Comparison of ENCODE assay signal across 9 cellular contexts in the genomic region with DNA sequence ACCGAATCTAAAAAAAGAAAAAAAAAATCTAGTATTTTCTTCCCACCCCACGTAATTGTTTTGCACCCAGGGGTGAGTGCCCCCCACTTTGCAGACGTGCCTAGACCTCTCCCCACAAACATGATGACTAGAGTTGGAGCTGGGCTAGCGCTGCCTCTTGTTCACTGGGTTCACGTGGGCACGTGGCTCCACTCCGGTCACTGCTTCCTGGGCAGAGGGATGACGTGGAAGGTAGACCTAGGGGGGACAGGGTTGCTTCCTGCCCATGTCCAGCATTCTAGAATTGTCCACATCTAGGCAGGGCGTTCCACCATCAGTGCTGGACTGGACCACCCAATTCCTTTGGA. TPM values are rescaled to one million over a fixed set of nuclear protein-coding genes. Genes with fewer than 3 reads are reported as not detected.
A peak's percentile ranks its signal among the peaks of the same experiment; 100 is the strongest.
DNase-seq lines count a peak whose midpoint lies in the region; ATAC-seq and TF ChIP-seq lines count a peak whose summit lies in the region.
"Had no signal": no experiment of that assay in that cellular context is flagged by ENCODE, and none has a peak within 500 bp of the region (broad histone marks: within the 10 kb centered on the region; RNA-seq: fewer than 3 reads in every experiment).

No MANE protein-coding gene starts in this region.

- no peaks in the 10 kb centered on the region for H3K9me3 ChIP-seq in HCT116 (ENCODE audit: control insufficient read depth in 1 of 2, insufficient read depth in 1 of 2, low read depth in 1 of 2, low read length in 2 of 2)

- peaks cover 36 to 48% of the 10 kb centered on the region in 2 experiments for H3K4me1 ChIP-seq in HCT116 (ENCODE audit: control insufficient read depth in 1 of 2, insufficient read depth in 2 of 2, low read length in 2 of 2)

- no peak for TF ChIP-seq POLR2A in HCT116 (IDR thresholded peaks at IDR 0.05; ENCODE audit: borderline replicate concordance, extremely low read depth, insufficient read depth, insufficient read length)

- POLR2A ChIA-PET in HCT116 (lab: Charles Lee) = no interaction called here
- POLR2A ChIA-PET in naive thymus-derived CD8-positive, alpha-beta T cell (lab: Charles Lee) = interaction anchor here (2.7 to 3.7 kb wide), 2 partner anchors 11 to 91 kb away, joined by 30 to 33 read pairs; a partner anchor contains a TSS

- no peak for TF ChIP-seq RAD21 in HCT116 (IDR thresholded peaks at IDR 0.05; ENCODE audit: low read depth)

- H3K36me3 ChIP-seq in HCT116 (ENCODE audit: control insufficient read depth in 1 of 2, insufficient read depth in 2 of 2, low read length in 2 of 2) = peaks cover 0 to 4% of the 10 kb centered on the region in 2 experiments; a peak in 1 of 4 replicates

- no peaks in the 10 kb centered on the region for H3K27me3 ChIP-seq in HCT116 (ENCODE audit: insufficient read depth, low read length)

- H3K27me3 Mint-ChIP-seq in naive thymus-derived CD8-positive, alpha-beta T cell = no peaks in the 10 kb centered on the region

- H3K27ac Mint-ChIP-seq in naive thymus-derived CD8-positive, alpha-beta T cell = peak overlapping the region in 6 of 10 donors; percentile 8 to 62 (median 54)
- H3K27ac Mint-ChIP-seq: activated T-helper 2 cell treated with anti-CD3 and anti-CD28 coated beads, Interferon-gamma antibody, Interleukin-2, Interleukin-4, amounts not matched to agents 10 μg/mL and 5 μg/mL and 100 μg/mL, durations not matched to agents 14 hours and 24 hours and 36 hours had no signal

- no peak overlapping the region for H2AFZ ChIP-seq in HCT116 (ENCODE audit: low read depth, low read length, poor library complexity, severe bottlenecking)

- intact Hi-C loops in HCT116 (cut with micrococcal nuclease) = no loop called here

- no peak for ATAC-seq in HCT116
- ATAC-seq in naive thymus-derived CD8-positive, alpha-beta T cell = no peak
- ATAC-seq in GM18867 (IDR thresholded peaks at IDR 0.05; ENCODE audit: unreplicated experiment) = no peak

- peak overlapping the region; percentile 43; the same call in 1 of the 2 replicates for H3K9ac ChIP-seq in HCT116 (ENCODE audit: low read length)

- H3K27ac ChIP-seq in C4-2B (peak overlapping the region; percentile 76), HCT116 (ENCODE audit: low read depth, low read length) (peak overlapping the region; percentile 53; the same call in 1 of the 2 replicates), angular gyrus (ENCODE audit: low read depth, low read length) (peak overlapping the region; percentile 80)

- TF ChIP-seq CTCF in C4-2B (conservative IDR thresholded peaks at IDR 0.05) (no peak), HCT116 (IDR thresholded peaks at IDR 0.05 in 2 of 3, conservative IDR thresholded peaks at IDR 0.05 in 1 of 3; ENCODE audit: borderline replicate concordance in 1 of 3, insufficient read depth in 1 of 3, low read depth in 2 of 3, low read length in 2 of 3) (no peak)

- DNase-seq in HCT116 (ENCODE audit: low read depth, low spot score) (no peak), mesenteric fat pad (ENCODE audit: low spot score) (no peak), NCI-H128 (lab: John Stamatoyannopoulos, UW; ENCODE audit: unreplicated experiment) (no peak)
- no peak for DNase-seq in naive thymus-derived CD8-positive, alpha-beta T cell
- DNase-seq in stimulated activated naive CD4-positive, alpha-beta T cell (lab: John Stamatoyannopoulos, UW) = no peak

- no TSS peak for BruUV-seq in HCT116 (replicated peaks; lab: Mats Ljungman, UMichigan)

- peaks cover 9 to 18% (median 13%) of the 10 kb centered on the region in 4 donors for H3K4me1 Mint-ChIP-seq in naive thymus-derived CD8-positive, alpha-beta T cell

- no peaks in the 10 kb centered on the region for H3K9me2 ChIP-seq in HCT116 (ENCODE audit: insufficient read depth)

- peaks cover 0 to 2% (median 0%) of the 10 kb centered on the region in 3 donors for H3K36me3 Mint-ChIP-seq in naive thymus-derived CD8-positive, alpha-beta T cell

- H4K20me1 ChIP-seq in HCT116 (ENCODE audit: insufficient read depth) = no peaks in the 10 kb centered on the region

- peaks cover 22% of the 10 kb centered on the region; the same call in 1 of the 2 replicates for H3K79me2 ChIP-seq in HCT116 (ENCODE audit: insufficient read depth, low read length)

- peak overlapping the region; percentile 76 for H3K4me2 ChIP-seq in HCT116 (ENCODE audit: low read length)

- peak overlapping the region in 8 of 10 donors; percentile 36 to 84 (median 80) for H3K4me3 Mint-ChIP-seq in naive thymus-derived CD8-positive, alpha-beta T cell

- H3K4me3 ChIP-seq in HCT116 (replicated peaks in 1 of 2; ENCODE audit: low read depth in 1 of 2, low read length in 2 of 2) = no peak overlapping the region

- CTCF ChIA-PET in HCT116 (lab: Charles Lee) = interaction anchor here (1.1 to 1.5 kb wide), 2 partner anchors 118 to 123 kb away, joined by 3 read pairs; no protein-coding TSS in a partner anchor

- H3K9me3 Mint-ChIP-seq in naive thymus-derived CD8-positive, alpha-beta T cell = no peaks in the 10 kb centered on the region
- H3K9me3 Mint-ChIP-seq: activated T-helper 2 cell treated with anti-CD3 and anti-CD28 coated beads, Interferon-gamma antibody, Interleukin-2, Interleukin-4, amounts not matched to agents 10 μg/mL and 5 μg/mL and 100 μg/mL, durations not matched to agents 14 hours and 24 hours and 36 hours had no signal

- RAD21 ChIA-PET in HCT116 (lab: Charles Lee; ENCODE audit: low non-redundant PET in 1 of 2, low total read pairs in 2 of 2, uncharacterized antibody in 2 of 2, unreplicated experiment in 2 of 2) = no interaction called here

TF ChIP-seq in HCT116, 20 proteins besides CTCF, POLR2A, EP300 and RAD21 (continues in another document):
- no peak for TF ChIP-seq CBX3 (IDR thresholded peaks at IDR 0.05; ENCODE audit: low read depth)
- no peak for TF ChIP-seq SP1 (IDR thresholded peaks at IDR 0.05; ENCODE audit: low read depth)
- TF ChIP-seq ELF1 (IDR thresholded peaks at IDR 0.05; ENCODE audit: borderline replicate concordance, low read depth) = no peak
- TF ChIP-seq YY1 (IDR thresholded peaks at IDR 0.05; ENCODE audit: extremely low read depth, insufficient replicate concordance, low read depth, low read length) = no peak
- TF ChIP-seq SIN3A (IDR thresholded peaks at IDR 0.05; ENCODE audit: low read depth) = no peak
- TF ChIP-seq POLR2AphosphoS5 (IDR thresholded peaks at IDR 0.05; ENCODE audit: low read depth, low read length) = no peak
- TF ChIP-seq JUND (IDR thresholded peaks at IDR 0.05) = no peak
- TF ChIP-seq, protein P1, sequence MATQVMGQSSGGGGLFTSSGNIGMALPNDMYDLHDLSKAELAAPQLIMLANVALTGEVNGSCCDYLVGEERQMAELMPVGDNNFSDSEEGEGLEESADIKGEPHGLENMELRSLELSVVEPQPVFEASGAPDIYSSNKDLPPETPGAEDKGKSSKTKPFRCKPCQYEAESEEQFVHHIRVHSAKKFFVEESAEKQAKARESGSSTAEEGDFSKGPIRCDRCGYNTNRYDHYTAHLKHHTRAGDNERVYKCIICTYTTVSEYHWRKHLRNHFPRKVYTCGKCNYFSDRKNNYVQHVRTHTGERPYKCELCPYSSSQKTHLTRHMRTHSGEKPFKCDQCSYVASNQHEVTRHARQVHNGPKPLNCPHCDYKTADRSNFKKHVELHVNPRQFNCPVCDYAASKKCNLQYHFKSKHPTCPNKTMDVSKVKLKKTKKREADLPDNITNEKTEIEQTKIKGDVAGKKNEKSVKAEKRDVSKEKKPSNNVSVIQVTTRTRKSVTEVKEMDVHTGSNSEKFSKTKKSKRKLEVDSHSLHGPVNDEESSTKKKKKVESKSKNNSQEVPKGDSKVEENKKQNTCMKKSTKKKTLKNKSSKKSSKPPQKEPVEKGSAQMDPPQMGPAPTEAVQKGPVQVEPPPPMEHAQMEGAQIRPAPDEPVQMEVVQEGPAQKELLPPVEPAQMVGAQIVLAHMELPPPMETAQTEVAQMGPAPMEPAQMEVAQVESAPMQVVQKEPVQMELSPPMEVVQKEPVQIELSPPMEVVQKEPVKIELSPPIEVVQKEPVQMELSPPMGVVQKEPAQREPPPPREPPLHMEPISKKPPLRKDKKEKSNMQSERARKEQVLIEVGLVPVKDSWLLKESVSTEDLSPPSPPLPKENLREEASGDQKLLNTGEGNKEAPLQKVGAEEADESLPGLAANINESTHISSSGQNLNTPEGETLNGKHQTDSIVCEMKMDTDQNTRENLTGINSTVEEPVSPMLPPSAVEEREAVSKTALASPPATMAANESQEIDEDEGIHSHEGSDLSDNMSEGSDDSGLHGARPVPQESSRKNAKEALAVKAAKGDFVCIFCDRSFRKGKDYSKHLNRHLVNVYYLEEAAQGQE (IDR thresholded peaks at IDR 0.05; ENCODE audit: low read depth) = no peak
- no peak for TF ChIP-seq FOSL1 (IDR thresholded peaks at IDR 0.05; ENCODE audit: low read depth)
- no peak for TF ChIP-seq EGR1 (IDR thresholded peaks at IDR 0.05; ENCODE audit: low read depth)
- TF ChIP-seq, protein P2, sequence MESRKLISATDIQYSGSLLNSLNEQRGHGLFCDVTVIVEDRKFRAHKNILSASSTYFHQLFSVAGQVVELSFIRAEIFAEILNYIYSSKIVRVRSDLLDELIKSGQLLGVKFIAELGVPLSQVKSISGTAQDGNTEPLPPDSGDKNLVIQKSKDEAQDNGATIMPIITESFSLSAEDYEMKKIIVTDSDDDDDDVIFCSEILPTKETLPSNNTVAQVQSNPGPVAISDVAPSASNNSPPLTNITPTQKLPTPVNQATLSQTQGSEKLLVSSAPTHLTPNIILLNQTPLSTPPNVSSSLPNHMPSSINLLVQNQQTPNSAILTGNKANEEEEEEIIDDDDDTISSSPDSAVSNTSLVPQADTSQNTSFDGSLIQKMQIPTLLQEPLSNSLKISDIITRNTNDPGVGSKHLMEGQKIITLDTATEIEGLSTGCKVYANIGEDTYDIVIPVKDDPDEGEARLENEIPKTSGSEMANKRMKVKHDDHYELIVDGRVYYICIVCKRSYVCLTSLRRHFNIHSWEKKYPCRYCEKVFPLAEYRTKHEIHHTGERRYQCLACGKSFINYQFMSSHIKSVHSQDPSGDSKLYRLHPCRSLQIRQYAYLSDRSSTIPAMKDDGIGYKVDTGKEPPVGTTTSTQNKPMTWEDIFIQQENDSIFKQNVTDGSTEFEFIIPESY (IDR thresholded peaks at IDR 0.05; ENCODE audit: extremely low read depth, insufficient replicate concordance, low read length) = no peak
- TF ChIP-seq, protein P3, sequence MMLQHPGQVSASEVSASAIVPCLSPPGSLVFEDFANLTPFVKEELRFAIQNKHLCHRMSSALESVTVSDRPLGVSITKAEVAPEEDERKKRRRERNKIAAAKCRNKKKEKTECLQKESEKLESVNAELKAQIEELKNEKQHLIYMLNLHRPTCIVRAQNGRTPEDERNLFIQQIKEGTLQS (IDR thresholded peaks at IDR 0.05) = no peak
- no peak for TF ChIP-seq CEBPB (IDR thresholded peaks at IDR 0.05; ENCODE audit: low read depth)

RNA-seq across cellular contexts. Expression of a gene that starts 0.9 kb away (rescaled TPM):
- total RNA-seq in HCT116 (2021; ENCODE audit: unreplicated experiment) = 56.3 TPM
- 43.5 and 53.3 TPM in 2 replicates for polyA plus RNA-seq in HCT116 (2012)
- total RNA-seq in naive thymus-derived CD8-positive, alpha-beta T cell = 10 to 100 TPM; 14.1 to 14.6 TPM
- polyA plus RNA-seq in naive thymus-derived CD8-positive, alpha-beta T cell = 1 to 10 TPM; 2.8 to 4.8 (median 3.4) TPM
- total RNA-seq in mesenteric fat pad = 23.1 TPM

RNA-seq across cellular contexts. Expression of a gene that starts 54.8 kb away (rescaled TPM):
- total RNA-seq in HCT116 (2021; ENCODE audit: unreplicated experiment) (0.17 TPM), mesenteric fat pad (95.5 TPM)
- polyA plus RNA-seq in HCT116 (2012) = 0.07 and 0.09 TPM in 2 replicates
- not detected for total RNA-seq in naive thymus-derived CD8-positive, alpha-beta T cell
- not detected for polyA plus RNA-seq in naive thymus-derived CD8-positive, alpha-beta T cell
- total RNA-seq: activated T-helper 2 cell treated with anti-CD3 and anti-CD28 coated beads, Interferon-gamma antibody, Interleukin-2, Interleukin-4, amounts not matched to agents 10 μg/mL and 5 μg/mL and 100 μg/mL, durations not matched to agents 14 hours and 24 hours and 36 hours had no signal

Comparison
In these comparisons a context has a peak if more than half of its experiments do, and no peak if none do; other contexts are left out.
1. RNA of a gene that starts 54.8 kb away (total RNA-seq): 95.5 TPM in mesenteric fat pad (single experiment); 0.17 TPM in HCT116 (single experiment) and not detected in naive thymus-derived CD8-positive, alpha-beta T cell; every median in the first group is over 10 times any median in the second.
2. Peak in every context shown above with its lines, with median percentiles within 50 percentile points of each other: H3K27ac ChIP-seq.